29 cellular contexts compared by ENCODE assay signal in the genomic region with DNA sequence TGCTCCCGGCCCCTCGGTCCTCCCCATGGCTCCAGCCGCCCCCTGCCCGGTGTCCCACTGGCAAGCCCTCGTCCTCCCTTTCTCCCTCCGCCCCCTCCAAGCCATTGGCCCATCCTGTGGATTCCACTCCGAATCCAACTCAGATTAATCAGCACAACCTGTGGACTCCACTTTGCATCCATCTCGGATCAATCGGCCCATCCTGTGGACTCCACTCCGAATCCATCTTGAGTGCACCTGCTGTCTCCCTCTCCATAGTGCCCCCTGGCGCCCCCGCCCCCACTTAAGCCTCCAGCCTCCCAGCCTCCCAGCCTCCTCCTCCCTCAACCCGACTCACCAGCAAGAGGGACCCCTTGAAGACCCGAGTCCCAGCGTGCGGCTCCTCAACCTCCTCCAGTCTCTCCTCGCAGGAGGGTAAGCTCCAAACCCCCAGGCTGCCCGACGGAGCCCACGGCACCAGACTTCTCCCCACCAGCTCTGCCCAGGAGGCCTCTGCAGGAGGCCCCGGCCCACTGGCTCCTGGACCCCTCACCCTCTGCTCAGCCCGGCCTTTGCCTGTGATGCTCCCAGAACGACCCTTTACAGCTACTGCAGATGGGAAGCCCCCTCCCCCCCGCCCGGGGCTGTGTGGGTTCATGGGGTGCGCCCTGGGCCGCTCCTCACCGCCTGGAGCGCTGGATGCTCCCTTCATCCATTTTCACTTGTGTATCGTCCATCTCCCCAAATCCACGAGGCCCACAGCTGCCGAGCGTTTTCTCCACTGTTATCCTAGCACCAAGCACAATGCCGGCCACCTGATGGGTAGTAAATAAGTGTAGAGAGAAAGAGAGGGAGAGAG. TPM values are rescaled to one million over a fixed set of nuclear protein-coding genes. Genes with fewer than 3 reads are reported as not detected.
DNase-seq lines count a peak whose midpoint lies in the region; ATAC-seq and TF ChIP-seq lines count a peak whose summit lies in the region.
"Had no signal": no experiment of that assay in that cellular context is flagged by ENCODE, and none has a peak within 500 bp of the region (broad histone marks: within the 10 kb centered on the region; RNA-seq: fewer than 3 reads in every experiment).

No MANE protein-coding gene starts in this region.

- H3K4me2 ChIP-seq in PC-3 (ENCODE audit: low read length) = peak overlapping the region; percentile 61

- peak overlapping the region; percentile 12 for H2AFZ ChIP-seq in PC-3 (ENCODE audit: low read length)

- TF ChIP-seq EP300 in suprapubic skin (IDR thresholded peaks at IDR 0.05) = no peak

- CTCF ChIA-PET in PC-3 (lab: Charles Lee) = interaction anchor here (1.0 to 1.3 kb wide), 3 partner anchors 10 to 376 kb away, joined by 3 to 5 read pairs (median 4); no protein-coding TSS in a partner anchor

- peak overlapping the region; percentile 78 for H3K27ac ChIP-seq in PC-3 (ENCODE audit: low read length)
- no peak overlapping the region for H3K27ac ChIP-seq in suprapubic skin
- H3K27ac ChIP-seq: colonic mucosa, neutrophil, transverse colon had no signal

- no peaks in the 10 kb centered on the region for H3K9me2 ChIP-seq in PC-3 (replicated peaks; ENCODE audit: low read length)

- H3K9ac ChIP-seq in PC-3 (ENCODE audit: low read length) = peak overlapping the region; percentile 4

- ATAC-seq in PC-3 (no peak), HG03097 (IDR thresholded peaks at IDR 0.05; ENCODE audit: low FRiP score, unreplicated experiment) (no peak), esophagus mucosa (no peak)
- ATAC-seq: activated CD4-positive, alpha-beta T cell treated with anti-CD3 and anti-CD28 coated beads for 36 hours; activated CD8-positive, alpha-beta T cell treated with anti-CD3 and anti-CD28 coated beads for 36 hours; activated T-helper 17 cell treated with anti-CD3 and anti-CD28 coated beads, Interleukin-2, amount 50 U/mL, for 72 hours had no signal

- WGBS in suprapubic skin = 66% methylated on average over 29 of the region's 34 CpGs

- H3K9me3 ChIP-seq in PC-3 (ENCODE audit: low read length) (no peaks in the 10 kb centered on the region), suprapubic skin (no peaks in the 10 kb centered on the region)
- H3K9me3 ChIP-seq: colonic mucosa, neutrophil, transverse colon had no signal

- H3K4me1 ChIP-seq in PC-3 (ENCODE audit: insufficient read depth, low read length) (peaks cover 41% of the 10 kb centered on the region), suprapubic skin (peaks cover 27% of the 10 kb centered on the region)
- H3K4me1 ChIP-seq: colonic mucosa, transverse colon had no signal

- H3K27me3 ChIP-seq in PC-3 (ENCODE audit: low read length) (no peaks in the 10 kb centered on the region), suprapubic skin (peaks cover 31% of the 10 kb centered on the region)
- H3K27me3 ChIP-seq: colonic mucosa had no signal

- no peaks in the 10 kb centered on the region for H3K36me3 ChIP-seq in PC-3 (ENCODE audit: low read depth, low read length)
- H3K36me3 ChIP-seq in suprapubic skin = no peaks in the 10 kb centered on the region
- H3K36me3 ChIP-seq: colonic mucosa, neutrophil, transverse colon had no signal

- H4K20me1 ChIP-seq in PC-3 (ENCODE audit: low read length) = no peaks in the 10 kb centered on the region

- BruUV-seq in PC-3 (replicated peaks; lab: Mats Ljungman, UMichigan) = TSS peak; percentile 46

- POLR2A ChIA-PET in PC-3 (lab: Charles Lee; ENCODE audit: unreplicated experiment) = no interaction called here

- TF ChIP-seq POLR2A in suprapubic skin (IDR thresholded peaks at IDR 0.05) = no peak

- H3F3A ChIP-seq in PC-3 (ENCODE audit: low read length, unreplicated experiment) = no peaks in the 10 kb centered on the region

- intact Hi-C loops in PC-3 (cut with micrococcal nuclease) = no loop called here

- H3K79me2 ChIP-seq in PC-3 (ENCODE audit: low read length) = peaks cover 22% of the 10 kb centered on the region

- peak overlapping the region; percentile 3; the same call in 1 of the 2 replicates for H3K4me3 ChIP-seq in PC-3 (ENCODE audit: low read length)
- no peak overlapping the region for H3K4me3 ChIP-seq in suprapubic skin
- H3K4me3 ChIP-seq: colonic mucosa, transverse colon had no signal

- TF ChIP-seq CTCF in PC-3 (conservative IDR thresholded peaks at IDR 0.05; ENCODE audit: low read depth, low read length) = no peak
- no peak for TF ChIP-seq CTCF in suprapubic skin (IDR thresholded peaks at IDR 0.05)

- DNase-seq in activated effector memory CD4-positive, alpha-beta T cell treated with anti-CD3 and anti-CD28 coated beads, Interleukin-2, amount 50 U/mL, for 16 hours = peak; percentile 54
- no peak for DNase-seq in activated effector memory CD4-positive, alpha-beta T cell treated with Interleukin-2 at 50 U/mL for 16 hours
- DNase-seq in PC-3 (no peak), islet precursor cell (peak; percentile 41), suprapubic skin (ENCODE audit: low spot score in 2 of 2) (peak; percentile 58 to 78), NCI-H146 treated with DMSO at 0.1 percent for 48 hours (lab: John Stamatoyannopoulos, UW; ENCODE audit: unreplicated experiment) (no peak)
- DNase-seq: 8988T; activated CD4-positive, alpha-beta T cell treated with anti-CD3 and anti-CD28 coated beads for 36 hours; activated CD8-positive, alpha-beta memory T cell treated with anti-CD3 and anti-CD28 coated beads, Interleukin-2, amount 50 U/mL, for 48 hours; activated CD8-positive, alpha-beta T cell treated with anti-CD3 and anti-CD28 coated beads for 36 hours; activated naive CD8-positive, alpha-beta T cell treated with anti-CD3 and anti-CD28 coated beads, Interleukin-2, amount 10 ng/mL, durations not matched to agents 7 days and 5 days; CD4-positive, alpha-beta T cell; colonic mucosa; effector CD4-positive, alpha-beta T cell; GOT3; hippocampal formation; NCI-H1417; NCI-H2029 treated with DMSO at 0.1 percent for 48 hours; NCI-H2227 treated with DMSO at 0.1 percent for 48 hours; NCI-H526; SHP77; stimulated activated CD4-positive, alpha-beta T cell treated with anti-CD3 and anti-CD28 coated beads, Interleukin-4, amount 100 ng/mL, for 1 hour; transverse colon had no signal

RNA-seq across cellular contexts. Expression of a gene that starts 40.6 kb away (rescaled TPM):
- total RNA-seq in PC-3 (2014; rRNA removed) (2.1 and 3.2 TPM in 2 replicates), suprapubic skin (under 1 TPM in 3 of 4 donors, not detected in 1; 0.21 to 0.59 (median 0.32) TPM), esophagus mucosa (0.08 TPM)
- total RNA-seq: activated CD4-positive, alpha-beta T cell treated with anti-CD3 and anti-CD28 coated beads for 36 hours; activated CD8-positive, alpha-beta T cell treated with anti-CD3 and anti-CD28 coated beads for 36 hours; activated naive CD8-positive, alpha-beta T cell treated with anti-CD3 and anti-CD28 coated beads, Interleukin-2, amount 10 ng/mL, durations not matched to agents 7 days and 5 days; aorta; CD4-positive, alpha-beta T cell; colonic mucosa; progenitor cell of endocrine pancreas; transverse colon had no signal

RNA-seq across cellular contexts. Expression of a gene that starts 49.6 kb away (rescaled TPM):
- total RNA-seq in PC-3 (2014; rRNA removed) (159 and 189 TPM in 2 replicates), suprapubic skin (100 to 1,000 TPM in 2 of 4 donors, 10 to 100 TPM in 2; 62.5 to 126 (median 91.6) TPM), esophagus mucosa (35.8 TPM)

RNA-seq across cellular contexts. Expression of a gene that starts 55.0 kb away (rescaled TPM):
- total RNA-seq in PC-3 (2014; rRNA removed) (not detected in 2 replicates), suprapubic skin (1 to 10 TPM in 2 of 4 donors, not detected in 2; 1.3 to 2.9 TPM), esophagus mucosa (not detected)
- total RNA-seq: activated CD4-positive, alpha-beta T cell treated with anti-CD3 and anti-CD28 coated beads for 36 hours; activated CD8-positive, alpha-beta T cell treated with anti-CD3 and anti-CD28 coated beads for 36 hours; activated naive CD8-positive, alpha-beta T cell treated with anti-CD3 and anti-CD28 coated beads, Interleukin-2, amount 10 ng/mL, durations not matched to agents 7 days and 5 days; activated T-helper 17 cell treated with anti-CD3 and anti-CD28 coated beads, Interleukin-2, amount 50 U/mL, for 72 hours; aorta; CD4-positive, alpha-beta T cell; colonic mucosa; progenitor cell of endocrine pancreas; transverse colon had no signal

Comparison
In these comparisons a context has a peak if more than half of its experiments do, and no peak if none do; other contexts are left out.
1. DNase-seq: peak in activated effector memory CD4-positive, alpha-beta T cell treated with anti-CD3 and anti-CD28 coated beads, Interleukin-2, amount 50 U/mL, for 16 hours (single experiment), islet precursor cell (single experiment) and suprapubic skin (2 of 2); none in activated effector memory CD4-positive, alpha-beta T cell treated with Interleukin-2 at 50 U/mL for 16 hours (single experiment), PC-3 (single experiment) and NCI-H146 treated with DMSO at 0.1 percent for 48 hours (single experiment).